9 cellular contexts compared by ENCODE assay signal in the genomic region with DNA sequence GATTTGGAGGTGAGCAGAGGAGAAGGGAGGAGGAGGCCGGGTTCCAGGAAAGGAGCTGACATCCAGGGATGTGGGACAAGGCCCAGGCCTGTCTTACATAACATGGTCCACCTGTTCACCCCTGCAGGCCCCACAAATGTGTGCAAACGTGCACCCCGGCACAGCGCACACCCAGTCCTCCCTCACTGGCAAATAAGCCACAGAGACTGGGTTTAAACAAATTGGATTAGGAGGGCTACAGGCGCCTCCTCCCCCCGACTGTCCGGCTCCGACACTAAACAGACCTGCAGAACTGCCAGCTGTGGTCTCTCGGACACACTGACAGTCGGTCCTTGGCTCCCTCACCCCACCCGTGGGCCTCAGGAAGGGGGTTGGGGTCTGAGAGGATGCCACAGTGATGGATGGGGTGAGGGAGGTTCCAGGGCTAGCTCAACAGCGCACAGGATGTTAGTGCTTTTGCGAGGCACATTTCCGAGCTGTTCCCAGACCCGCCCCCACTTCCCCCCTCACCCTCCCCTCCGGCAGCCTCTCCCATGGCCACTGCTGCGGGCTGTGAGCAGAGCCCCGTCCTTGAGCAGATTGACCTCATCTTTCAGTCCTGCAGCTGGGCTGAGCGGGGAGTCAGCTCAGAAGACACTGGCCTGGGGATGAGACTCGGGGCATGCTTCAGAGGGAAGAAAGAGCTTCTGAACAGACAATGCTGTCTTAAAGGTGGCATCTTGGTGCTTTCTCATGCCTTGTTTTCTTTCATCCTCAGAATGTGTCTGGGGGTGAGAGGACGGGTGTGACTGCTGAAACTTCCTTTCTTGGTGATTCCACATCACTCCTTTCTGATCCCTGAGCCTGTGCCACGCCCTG. TPM values are rescaled to one million over a fixed set of nuclear protein-coding genes. Genes with fewer than 3 reads are reported as not detected.
DNase-seq lines count a peak whose midpoint lies in the region; FAIRE-seq and TF ChIP-seq lines count a peak whose summit lies in the region.
"Had no signal": no experiment of that assay in that cellular context is flagged by ENCODE, and none has a peak within 500 bp of the region (broad histone marks: within the 10 kb centered on the region; RNA-seq: fewer than 3 reads in every experiment).

No MANE protein-coding gene starts in this region.

- no peak for TF ChIP-seq POLR2A in vagina (IDR thresholded peaks at IDR 0.05)
- TF ChIP-seq POLR2A in GM12891 (IDR thresholded peaks at IDR 0.05; ENCODE audit: low read depth, low read length): no peak

- no peaks in the 10 kb centered on the region for H3K36me3 ChIP-seq in endodermal cell (ENCODE audit: control insufficient read depth, insufficient read depth, low read length)
- H3K36me3 ChIP-seq in vagina: peaks cover 0 to 33% of the 10 kb centered on the region in 2 donors

- H3K9ac ChIP-seq in endodermal cell (ENCODE audit: extremely low read depth, low read length, poor library complexity, severe bottlenecking): no peak overlapping the region

- 74 to 76% methylated on average over 7 to 22 of the region's 22 CpGs for WGBS in endodermal cell (ENCODE audit: insufficient coverage in 1 of 2, insufficient read length in 1 of 2), 2 experiments

- H3K27me3 ChIP-seq in endodermal cell (ENCODE audit: control insufficient read depth, insufficient read depth, low read length, poor library complexity, severe bottlenecking): no peaks in the 10 kb centered on the region
- H3K27me3 ChIP-seq in vagina: no peaks in the 10 kb centered on the region

- no peak for FAIRE-seq in GM12891 (lab: Jason Lieb, UNC)

- H3K9me3 Mint-ChIP-seq in activated naive CD4-positive, alpha-beta T cell treated with anti-CD3 and anti-CD28 coated beads, Interleukin-2, amount 10 ng/mL, durations not matched to agents 7 days and 5 days: no peaks in the 10 kb centered on the region
- H3K9me3 Mint-ChIP-seq in endodermal cell (no peaks in the 10 kb centered on the region), mesothelial cell of epicardium (no peaks in the 10 kb centered on the region)
- H3K9me3 Mint-ChIP-seq: central memory CD8-positive, alpha-beta T cell had no signal

- CTCF ChIA-PET in activated naive CD4-positive, alpha-beta T cell treated with anti-CD3 and anti-CD28 coated beads, Interleukin-2, amount 10 ng/mL, durations not matched to agents 7 days and 5 days (lab: Charles Lee): interaction anchor here (0.6 to 1.5 kb wide), 5 partner anchors 12 to 55 kb away, joined by 3 to 9 read pairs (median 3); no protein-coding TSS in a partner anchor

- TF ChIP-seq CTCF in endodermal cell (conservative IDR thresholded peaks at IDR 0.05) (no peak), mesothelial cell of epicardium (IDR thresholded peaks at IDR 0.05; ENCODE audit: unreplicated experiment) (no peak), vagina (IDR thresholded peaks at IDR 0.05) (no peak)

- H3K4me1 ChIP-seq in endodermal cell (ENCODE audit: control insufficient read depth, insufficient read depth, low read length) (peaks cover 10% of the 10 kb centered on the region), vagina (peaks cover 68% of the 10 kb centered on the region)

- H3K27ac ChIP-seq in endodermal cell (ENCODE audit: low read depth, low read length) (peak overlapping the region; percentile 56), vagina (peak overlapping the region; percentile 84)

- H3K4me3 Mint-ChIP-seq in activated naive CD4-positive, alpha-beta T cell treated with anti-CD3 and anti-CD28 coated beads, Interleukin-2, amount 10 ng/mL, durations not matched to agents 7 days and 5 days: no peak overlapping the region
- H3K4me3 Mint-ChIP-seq in endodermal cell (no peak overlapping the region), mesothelial cell of epicardium (peak overlapping the region; percentile 15)
- H3K4me3 Mint-ChIP-seq: central memory CD8-positive, alpha-beta T cell had no signal

- peaks cover 41% of the 10 kb centered on the region for H3K27me3 Mint-ChIP-seq in activated naive CD4-positive, alpha-beta T cell treated with anti-CD3 and anti-CD28 coated beads, Interleukin-2, amount 10 ng/mL, durations not matched to agents 7 days and 5 days
- H3K27me3 Mint-ChIP-seq in endodermal cell (ENCODE audit: insufficient read depth) (no peaks in the 10 kb centered on the region), mesothelial cell of epicardium (ENCODE audit: low read depth) (no peaks in the 10 kb centered on the region)

- DNase-seq in activated naive CD4-positive, alpha-beta T cell treated with anti-CD3 and anti-CD28 coated beads, Interleukin-2, amount 10 ng/mL, durations not matched to agents 7 days and 5 days: peak; percentile 38
- no peak for DNase-seq in activated naive CD4-positive, alpha-beta T cell treated with Interleukin-2 at 50 U/mL for 16 hours
- DNase-seq in endodermal cell: peak; percentile 84
- DNase-seq in mesothelial cell of epicardium (ENCODE audit: low spot score in 2 of 2, unreplicated experiment in 2 of 2): peak; percentile 66 to 76
- DNase-seq in vagina (ENCODE audit: extremely low spot score in 2 of 2): no peak
- no peak for DNase-seq in cerebellum (ENCODE audit: low spot score)
- DNase-seq in NCI-H2171 treated with DMSO at 0.1 percent for 48 hours (lab: John Stamatoyannopoulos, UW): no peak
- DNase-seq in GM12891 (ENCODE audit: insufficient read length, low spot score): no peak

- peaks cover 11% of the 10 kb centered on the region for H3K4me1 Mint-ChIP-seq in activated naive CD4-positive, alpha-beta T cell treated with anti-CD3 and anti-CD28 coated beads, Interleukin-2, amount 10 ng/mL, durations not matched to agents 7 days and 5 days
- H3K4me1 Mint-ChIP-seq in endodermal cell (peaks cover 25% of the 10 kb centered on the region), mesothelial cell of epicardium (peaks cover 76% of the 10 kb centered on the region)
- H3K4me1 Mint-ChIP-seq: central memory CD8-positive, alpha-beta T cell had no signal

- H3K4me3 ChIP-seq in endodermal cell (ENCODE audit: low read length): no peak overlapping the region
- no peak overlapping the region for H3K4me3 ChIP-seq in vagina

- H3K9me3 ChIP-seq in endodermal cell (ENCODE audit: control insufficient read depth, low read length) (no peaks in the 10 kb centered on the region), vagina (no peaks in the 10 kb centered on the region)

- no peak overlapping the region for H3K27ac Mint-ChIP-seq in activated naive CD4-positive, alpha-beta T cell treated with anti-CD3 and anti-CD28 coated beads, Interleukin-2, amount 10 ng/mL, durations not matched to agents 7 days and 5 days
- no peak overlapping the region for H3K27ac Mint-ChIP-seq in endodermal cell
- H3K27ac Mint-ChIP-seq in mesothelial cell of epicardium: peak overlapping the region; percentile 95

- intact Hi-C loops in vagina (cut with DNase I): no loop called here

- H3K36me3 Mint-ChIP-seq in activated naive CD4-positive, alpha-beta T cell treated with anti-CD3 and anti-CD28 coated beads, Interleukin-2, amount 10 ng/mL, durations not matched to agents 7 days and 5 days: no peaks in the 10 kb centered on the region
- H3K36me3 Mint-ChIP-seq in endodermal cell (ENCODE audit: low read depth): no peaks in the 10 kb centered on the region
- peaks cover 6% of the 10 kb centered on the region for H3K36me3 Mint-ChIP-seq in mesothelial cell of epicardium

TF ChIP-seq in GM12891, 5 proteins besides CTCF, POLR2A, EP300 and RAD21:
- TF ChIP-seq TAF1 (IDR thresholded peaks at IDR 0.05; ENCODE audit: low read depth, low read length) (no peak), PAX5 (IDR thresholded peaks at IDR 0.05; ENCODE audit: insufficient read depth, low read length, severe bottlenecking) (no peak), POLR2AphosphoS5 (IDR thresholded peaks at IDR 0.05; ENCODE audit: low read depth, low read length) (no peak), SPI1 (IDR thresholded peaks at IDR 0.05; ENCODE audit: low read depth, low read length) (no peak), POU2F2 (IDR thresholded peaks at IDR 0.05; ENCODE audit: low read depth, low read length) (no peak)

RNA-seq across cellular contexts. Expression of a gene that starts 43.6 kb away (rescaled TPM):
- not detected for total RNA-seq in endodermal cell
- not detected for polyA plus RNA-seq in endodermal cell (2013, experiment 1 of 2)
- not detected for polyA plus RNA-seq in endodermal cell (2013, experiment 2 of 2)
- 0.34 TPM in 1 of 3 replicates, not detected in the others for total RNA-seq in mesothelial cell of epicardium
- total RNA-seq in vagina: 2.7 TPM
- total RNA-seq in cerebellum: not detected
- polyA plus RNA-seq in GM12891 (2012; ENCODE audit: low read depth, missing spikeins): not detected

Comparison
In these comparisons a context has a peak if more than half of its experiments do, and no peak if none do; other contexts are left out.
1. DNase-seq: peak in activated naive CD4-positive, alpha-beta T cell treated with anti-CD3 and anti-CD28 coated beads, Interleukin-2, amount 10 ng/mL, durations not matched to agents 7 days and 5 days (single experiment), endodermal cell (single experiment) and mesothelial cell of epicardium (2 of 2); none in activated naive CD4-positive, alpha-beta T cell treated with Interleukin-2 at 50 U/mL for 16 hours (single experiment), vagina (0 of 2), cerebellum (single experiment), NCI-H2171 treated with DMSO at 0.1 percent for 48 hours (single experiment) and GM12891 (single experiment).